9 cellular contexts compared by ENCODE assay signal in the genomic region with DNA sequence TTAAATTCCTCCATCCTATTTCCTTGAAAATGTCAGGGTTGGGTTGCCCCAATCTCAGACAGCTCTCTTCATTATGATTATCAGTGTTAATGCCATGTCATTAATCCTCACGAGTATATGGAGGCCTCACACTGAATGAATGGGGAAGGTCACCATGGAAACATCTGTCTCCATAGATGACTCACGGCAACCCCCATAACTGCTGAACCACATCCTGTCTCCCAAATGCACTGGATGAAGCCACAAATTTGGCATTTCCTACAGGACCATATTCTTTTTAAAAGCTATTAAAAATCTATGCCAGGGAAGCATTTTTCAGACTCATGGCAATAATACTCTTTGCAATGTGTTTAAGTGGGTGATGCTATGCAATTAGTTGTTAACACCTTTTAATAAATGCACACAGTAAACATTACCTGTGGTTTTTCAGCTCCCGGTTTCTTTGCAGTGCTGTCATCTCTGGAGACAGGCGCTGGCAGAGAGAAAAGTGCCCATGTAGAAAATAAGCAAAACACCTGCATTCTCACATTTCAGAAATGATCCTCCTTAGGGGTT.
DNase-seq lines count a peak whose midpoint lies in the region; ATAC-seq and TF ChIP-seq lines count a peak whose summit lies in the region.
"Had no signal": no experiment of that assay in that cellular context is flagged by ENCODE, and none has a peak within 500 bp of the region (broad histone marks: within the 10 kb centered on the region; RNA-seq: fewer than 3 reads in every experiment).

No MANE protein-coding gene starts in this region.

- H3K9me3 ChIP-seq in HEK293 (ENCODE audit: control insufficient read depth, insufficient read depth, low read depth, low read length) (no peaks in the 10 kb centered on the region), tibial artery (no peaks in the 10 kb centered on the region), transverse colon (no peaks in the 10 kb centered on the region)

- POLR2A ChIA-PET in HEK293 (lab: Yijun Ruan, JAX), result no interaction called here

- ATAC-seq in GM18498 (IDR thresholded peaks at IDR 0.05; ENCODE audit: unreplicated experiment), result peak; percentile 68

- in situ Hi-C loops in transverse colon (cut with MboI; ENCODE audit: low pct_ligation_motif_present in 1 of 4, low pct_unique_long_range_greater_than_20kb in 1 of 4, low sequenced_read_pairs in 3 of 4), result no loop called here

- H3K4me1 ChIP-seq in HEK293 (ENCODE audit: control insufficient read depth, insufficient read depth, low read length) (peaks cover 11% of the 10 kb centered on the region), tibial artery (peaks cover 0 to 15% (median 4%) of the 10 kb centered on the region in 4 donors), transverse colon (no peaks in the 10 kb centered on the region)

- H3K4me3 ChIP-seq in HEK293 (ENCODE audit: low read depth, low read length) (no peak overlapping the region), tibial artery (no peak overlapping the region), transverse colon (no peak overlapping the region)

- no peak for TF ChIP-seq EP300 in transverse colon (IDR thresholded peaks at IDR 0.05; ENCODE audit: low read depth)

- WGBS in transverse colon (ENCODE audit: low coverage in 1 of 2), 2 donors, result 57 to 58% methylated on average over 3 to 4 of the region's 4 CpGs

- DNase-seq in NCI-H146 (lab: John Stamatoyannopoulos, UW), result peak; percentile 92
- peak; percentile 86 for DNase-seq in fibroblast of gingiva (ENCODE audit: low read depth)
- no peak for DNase-seq in tibial artery
- no peak for DNase-seq in transverse colon
- no peak for DNase-seq in SIG-M5 treated with dmso at 0.1 percent for 504 hours (lab: John Stamatoyannopoulos, UW; ENCODE audit: unreplicated experiment)
- no peak for DNase-seq in mesenteric fat pad (ENCODE audit: low spot score)
- DNase-seq: naive B cell had no signal

- H3K27ac ChIP-seq in HEK293 (ENCODE audit: extremely low read depth, low read depth, low read length), result no peak overlapping the region
- no peak overlapping the region for H3K27ac ChIP-seq in tibial artery
- H3K27ac ChIP-seq in transverse colon, result no peak overlapping the region

- CTCF ChIA-PET in HEK293 (lab: Yijun Ruan, JAX), result interaction anchor here (0.7 kb wide), 1 partner anchor 89 kb away, joined by 4 read pairs; no protein-coding TSS in a partner anchor

- TF ChIP-seq POLR2A in transverse colon (IDR thresholded peaks at IDR 0.05), result no peak

- H3K36me3 ChIP-seq in HEK293 (ENCODE audit: control insufficient read depth in 2 of 2, insufficient read depth in 1 of 2, low read length in 2 of 2) (no peaks in the 10 kb centered on the region), tibial artery (no peaks in the 10 kb centered on the region), transverse colon (no peaks in the 10 kb centered on the region)

- intact Hi-C loops in tibial artery (cut with DNase I; ENCODE audit: low total_unique reads), result no loop called here
- intact Hi-C loops in transverse colon (cut with DNase I; ENCODE audit: low total_unique reads), result no loop called here

- no peaks in the 10 kb centered on the region for H3K27me3 ChIP-seq in tibial artery
- H3K27me3 ChIP-seq in transverse colon, result no peaks in the 10 kb centered on the region

- TF ChIP-seq CTCF in HEK293 (tag by site-specific recombination; IDR thresholded peaks at IDR 0.05) (no peak), tibial artery (IDR thresholded peaks at IDR 0.05) (no peak), transverse colon (IDR thresholded peaks at IDR 0.05) (no peak)

TF ChIP-seq in HEK293, 187 proteins besides CTCF, POLR2A, EP300 and RAD21:
- TF ChIP-seq, protein P1, sequence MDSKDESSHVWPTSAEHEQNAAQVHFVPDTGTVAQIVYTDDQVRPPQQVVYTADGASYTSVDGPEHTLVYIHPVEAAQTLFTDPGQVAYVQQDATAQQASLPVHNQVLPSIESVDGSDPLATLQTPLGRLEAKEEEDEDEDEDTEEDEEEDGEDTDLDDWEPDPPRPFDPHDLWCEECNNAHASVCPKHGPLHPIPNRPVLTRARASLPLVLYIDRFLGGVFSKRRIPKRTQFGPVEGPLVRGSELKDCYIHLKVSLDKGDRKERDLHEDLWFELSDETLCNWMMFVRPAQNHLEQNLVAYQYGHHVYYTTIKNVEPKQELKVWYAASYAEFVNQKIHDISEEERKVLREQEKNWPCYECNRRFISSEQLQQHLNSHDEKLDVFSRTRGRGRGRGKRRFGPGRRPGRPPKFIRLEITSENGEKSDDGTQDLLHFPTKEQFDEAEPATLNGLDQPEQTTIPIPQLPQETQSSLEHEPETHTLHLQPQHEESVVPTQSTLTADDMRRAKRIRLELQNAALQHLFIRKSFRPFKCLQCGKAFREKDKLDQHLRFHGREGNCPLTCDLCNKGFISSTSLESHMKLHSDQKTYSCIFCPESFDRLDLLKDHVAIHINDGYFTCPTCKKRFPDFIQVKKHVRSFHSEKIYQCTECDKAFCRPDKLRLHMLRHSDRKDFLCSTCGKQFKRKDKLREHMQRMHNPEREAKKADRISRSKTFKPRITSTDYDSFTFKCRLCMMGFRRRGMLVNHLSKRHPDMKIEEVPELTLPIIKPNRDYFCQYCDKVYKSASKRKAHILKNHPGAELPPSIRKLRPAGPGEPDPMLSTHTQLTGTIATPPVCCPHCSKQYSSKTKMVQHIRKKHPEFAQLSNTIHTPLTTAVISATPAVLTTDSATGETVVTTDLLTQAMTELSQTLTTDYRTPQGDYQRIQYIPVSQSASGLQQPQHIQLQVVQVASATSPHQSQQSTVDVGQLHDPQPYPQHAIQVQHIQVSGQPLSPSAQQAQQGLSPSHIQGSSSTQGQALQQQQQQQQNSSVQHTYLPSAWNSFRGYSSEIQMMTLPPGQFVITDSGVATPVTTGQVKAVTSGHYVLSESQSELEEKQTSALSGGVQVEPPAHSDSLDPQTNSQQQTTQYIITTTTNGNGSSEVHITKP (tag by site-specific recombination; IDR thresholded peaks at IDR 0.05), result peak; percentile 58
- no peak for TF ChIP-seq ZNF707 (tag by site-specific recombination; IDR thresholded peaks at IDR 0.05)

Comparison
In these comparisons a context has a peak if more than half of its experiments do, and no peak if none do; other contexts are left out.
1. DNase-seq: peak in NCI-H146 (single experiment) and fibroblast of gingiva (single experiment); none in tibial artery (0 of 2), transverse colon (single experiment), SIG-M5 treated with dmso at 0.1 percent for 504 hours (single experiment) and mesenteric fat pad (single experiment).